19 cellular contexts compared by ENCODE assay signal in the genomic region with DNA sequence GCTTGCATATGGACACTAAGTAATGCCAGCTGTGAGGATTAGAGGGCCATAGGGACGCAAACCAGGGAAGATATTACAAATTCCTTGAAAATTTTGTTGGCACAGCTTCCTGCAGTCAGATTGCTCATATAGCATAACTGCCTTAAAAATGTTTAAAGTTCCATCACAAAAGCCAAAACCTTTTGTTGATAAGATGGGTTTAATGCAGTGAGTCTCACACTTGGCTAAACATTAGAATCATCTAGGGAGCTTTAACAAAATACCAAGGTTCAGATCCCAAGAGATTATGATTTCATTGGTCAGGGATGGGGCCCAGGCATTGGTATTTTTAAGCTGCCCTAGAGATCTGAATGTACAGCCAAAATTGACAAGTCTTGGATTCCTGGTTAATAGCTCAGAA.
"Had no signal": no experiment of that assay in that cellular context is flagged by ENCODE, and none has a peak within 500 bp of the region (broad histone marks: within the 10 kb centered on the region; RNA-seq: fewer than 3 reads in every experiment).

No MANE protein-coding gene starts in this region.

- H3K27ac ChIP-seq: dorsolateral prefrontal cortex, SK-N-MC, VCaP had no signal

- DNase-seq: activated CD4-positive, alpha-beta T cell treated with anti-CD3 and anti-CD28 coated beads for 4 hours; activated CD8-positive, alpha-beta memory T cell treated with anti-CD3 and anti-CD28 coated beads, Interleukin-2, amount 50 U/mL, for 48 hours; activated CD8-positive, alpha-beta T cell treated with anti-CD3 and anti-CD28 coated beads, Interleukin-2, amount 10 ng/mL, durations not matched to agents 7 days and 5 days; activated naive CD4-positive, alpha-beta T cell treated with Interleukin-2 at 50 U/mL for 16 hours; activated naive CD8-positive, alpha-beta T cell treated with anti-CD3 and anti-CD28 coated beads, Interleukin-2, amount 50 U/mL, for 24 hours; cerebellar nuclear complex; dorsolateral prefrontal cortex; hippocampal formation; midbrain; retina; stimulated activated CD4-positive, alpha-beta T cell treated with anti-CD3 and anti-CD28 coated beads, Interleukin-2, amount 100 ng/mL, for 24 hours; stimulated activated naive B cell treated with anti-CD40 and anti-IgM and Interleukin-4, amounts not matched to agents 10 μg/mL and 1 μg/mL and 100 μg/mL, for 72 hours; substantia nigra; T-cell; T1000 had no signal

- H3K4me3 ChIP-seq: dorsolateral prefrontal cortex, lung, SK-N-MC had no signal

- ATAC-seq: activated CD8-positive, alpha-beta T cell treated with anti-CD3 and anti-CD28 coated beads, Interleukin-2, amount 10 ng/mL, durations not matched to agents 7 days and 5 days; activated naive CD8-positive, alpha-beta T cell treated with anti-CD3 and anti-CD28 coated beads, Interleukin-2, amount 50 U/mL, for 24 hours; esophagus mucosa; stimulated activated naive B cell treated with anti-CD40 and anti-IgM and Interleukin-4, amounts not matched to agents 10 μg/mL and 1 μg/mL and 100 μg/mL, for 72 hours; T-cell had no signal
